In the genomic region with DNA sequence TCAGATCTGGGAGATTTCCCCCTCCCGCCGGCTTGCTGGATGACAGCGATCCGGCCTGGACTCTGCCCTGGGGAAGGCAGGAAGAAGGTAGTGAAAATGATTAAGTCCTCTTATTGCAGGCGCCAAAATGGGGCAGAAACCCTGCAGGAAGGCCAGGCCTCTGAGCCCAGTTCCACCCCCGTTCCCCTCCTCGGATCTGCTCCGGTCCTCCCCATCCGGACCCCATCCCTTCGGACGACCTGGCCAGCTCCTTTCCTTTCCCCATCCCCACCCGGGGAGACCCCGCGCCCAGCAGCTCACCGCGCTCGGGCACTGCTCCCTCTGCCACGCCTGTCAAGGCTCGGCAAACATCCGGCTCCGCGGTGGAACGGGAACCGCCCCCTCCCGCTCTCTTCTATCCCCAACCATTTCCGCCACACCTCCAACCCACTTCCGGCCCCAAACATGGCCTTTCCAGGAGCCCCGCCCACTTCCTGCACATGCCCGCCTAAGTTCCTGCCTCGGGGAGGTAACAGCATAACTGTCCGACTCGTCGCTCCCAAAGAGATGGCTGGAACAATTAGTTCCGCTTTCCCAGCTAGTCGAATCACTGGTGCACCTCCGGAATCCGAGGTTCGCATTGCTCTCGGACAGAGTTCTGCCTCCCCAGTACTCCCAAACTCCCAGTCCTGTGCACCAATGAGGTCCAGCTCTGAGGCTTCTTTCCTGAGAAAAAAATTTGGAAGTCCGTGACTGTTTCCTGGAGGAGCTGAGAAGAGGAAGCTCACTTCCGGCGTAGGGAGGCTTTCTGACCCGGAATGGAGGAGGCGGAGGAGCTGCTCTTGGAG, we compare ENCODE assay signal across 1 cellular context.
TF ChIP-seq lines count a peak whose summit lies in the region.

A gene (minus strand): TSS at position 369 of the 827 bp plus-strand sequence. CDS start 4,512 bp downstream, outside the sequence.
A gene (plus strand): TSS at position 781 of the 827 bp plus-strand sequence. CDS start 17 bp downstream, at position 798.

TF ChIP-seq in HepG2, 621 proteins besides CTCF, POLR2A, EP300 and RAD21 (continued from another document and continues in another):
- TF ChIP-seq ZNF569 (CRISPR knock-in tag; IDR thresholded peaks at IDR 0.05; ENCODE audit: borderline replicate concordance) (no peak; the same call in 1 of the 2 replicates), ZNF282 (IDR thresholded peaks at IDR 0.05; ENCODE audit: partially characterized antibody) (no peak), ZNF737 (CRISPR knock-in tag; IDR thresholded peaks at IDR 0.05; ENCODE audit: borderline replicate concordance) (no peak; the same call in 1 of the 2 replicates), ZNF713 (CRISPR knock-in tag; IDR thresholded peaks at IDR 0.05) (peak; percentile 34; the same call in 1 of the 2 replicates), ZNF326 (CRISPR knock-in tag; IDR thresholded peaks at IDR 0.05; ENCODE audit: borderline replicate concordance) (no peak), ZNF552 (CRISPR knock-in tag; IDR thresholded peaks at IDR 0.05; ENCODE audit: borderline replicate concordance) (0 out of 2 replicates have a peak, but pooled peaks have one; percentile 50), ZNF768 (CRISPR knock-in tag; IDR thresholded peaks at IDR 0.05) (peak; percentile 42; the same call in 1 of the 2 replicates), RFXANK (CRISPR knock-in tag; IDR thresholded peaks at IDR 0.05) (no peak), ZFP41 (CRISPR knock-in tag; IDR thresholded peaks at IDR 0.05; ENCODE audit: borderline replicate concordance) (peak; percentile 56; the same call in 1 of the 2 replicates), ZNF709 (CRISPR knock-in tag; IDR thresholded peaks at IDR 0.05) (no peak), ZNF777 (CRISPR knock-in tag; IDR thresholded peaks at IDR 0.05) (no peak; the same call in 1 of the 2 replicates), ZNF274 (CRISPR knock-in tag; IDR thresholded peaks at IDR 0.05) (peak; percentile 57; the same call in 1 of the 2 replicates), BRCA1 (CRISPR knock-in tag; IDR thresholded peaks at IDR 0.05) (no peak), MED1 (CRISPR knock-in tag; IDR thresholded peaks at IDR 0.05) (peak; percentile 86; the same call in 1 of the 2 replicates), ZNF224 (CRISPR knock-in tag; IDR thresholded peaks at IDR 0.05) (no peak; the same call in 1 of the 2 replicates)
- TF ChIP-seq, protein P1, sequence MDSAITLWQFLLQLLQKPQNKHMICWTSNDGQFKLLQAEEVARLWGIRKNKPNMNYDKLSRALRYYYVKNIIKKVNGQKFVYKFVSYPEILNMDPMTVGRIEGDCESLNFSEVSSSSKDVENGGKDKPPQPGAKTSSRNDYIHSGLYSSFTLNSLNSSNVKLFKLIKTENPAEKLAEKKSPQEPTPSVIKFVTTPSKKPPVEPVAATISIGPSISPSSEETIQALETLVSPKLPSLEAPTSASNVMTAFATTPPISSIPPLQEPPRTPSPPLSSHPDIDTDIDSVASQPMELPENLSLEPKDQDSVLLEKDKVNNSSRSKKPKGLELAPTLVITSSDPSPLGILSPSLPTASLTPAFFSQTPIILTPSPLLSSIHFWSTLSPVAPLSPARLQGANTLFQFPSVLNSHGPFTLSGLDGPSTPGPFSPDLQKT (CRISPR knock-in tag; IDR thresholded peaks at IDR 0.05; ENCODE audit: borderline replicate concordance): peak; percentile 87; the same call in 1 of the 2 replicates
- TF ChIP-seq, protein P2, sequence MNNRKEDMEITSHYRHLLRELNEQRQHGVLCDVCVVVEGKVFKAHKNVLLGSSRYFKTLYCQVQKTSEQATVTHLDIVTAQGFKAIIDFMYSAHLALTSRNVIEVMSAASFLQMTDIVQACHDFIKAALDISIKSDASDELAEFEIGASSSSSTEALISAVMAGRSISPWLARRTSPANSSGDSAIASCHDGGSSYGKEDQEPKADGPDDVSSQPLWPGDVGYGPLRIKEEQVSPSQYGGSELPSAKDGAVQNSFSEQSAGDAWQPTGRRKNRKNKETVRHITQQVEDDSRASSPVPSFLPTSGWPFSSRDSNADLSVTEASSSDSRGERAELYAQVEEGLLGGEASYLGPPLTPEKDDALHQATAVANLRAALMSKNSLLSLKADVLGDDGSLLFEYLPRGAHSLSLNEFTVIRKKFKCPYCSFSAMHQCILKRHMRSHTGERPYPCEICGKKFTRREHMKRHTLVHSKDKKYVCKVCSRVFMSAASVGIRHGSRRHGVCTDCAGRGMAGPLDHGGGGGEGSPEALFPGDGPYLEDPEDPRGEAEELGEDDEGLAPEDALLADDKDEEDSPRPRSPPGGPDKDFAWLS (CRISPR knock-in tag; IDR thresholded peaks at IDR 0.05; ENCODE audit: borderline replicate concordance): no peak
- TF ChIP-seq, protein P3, sequence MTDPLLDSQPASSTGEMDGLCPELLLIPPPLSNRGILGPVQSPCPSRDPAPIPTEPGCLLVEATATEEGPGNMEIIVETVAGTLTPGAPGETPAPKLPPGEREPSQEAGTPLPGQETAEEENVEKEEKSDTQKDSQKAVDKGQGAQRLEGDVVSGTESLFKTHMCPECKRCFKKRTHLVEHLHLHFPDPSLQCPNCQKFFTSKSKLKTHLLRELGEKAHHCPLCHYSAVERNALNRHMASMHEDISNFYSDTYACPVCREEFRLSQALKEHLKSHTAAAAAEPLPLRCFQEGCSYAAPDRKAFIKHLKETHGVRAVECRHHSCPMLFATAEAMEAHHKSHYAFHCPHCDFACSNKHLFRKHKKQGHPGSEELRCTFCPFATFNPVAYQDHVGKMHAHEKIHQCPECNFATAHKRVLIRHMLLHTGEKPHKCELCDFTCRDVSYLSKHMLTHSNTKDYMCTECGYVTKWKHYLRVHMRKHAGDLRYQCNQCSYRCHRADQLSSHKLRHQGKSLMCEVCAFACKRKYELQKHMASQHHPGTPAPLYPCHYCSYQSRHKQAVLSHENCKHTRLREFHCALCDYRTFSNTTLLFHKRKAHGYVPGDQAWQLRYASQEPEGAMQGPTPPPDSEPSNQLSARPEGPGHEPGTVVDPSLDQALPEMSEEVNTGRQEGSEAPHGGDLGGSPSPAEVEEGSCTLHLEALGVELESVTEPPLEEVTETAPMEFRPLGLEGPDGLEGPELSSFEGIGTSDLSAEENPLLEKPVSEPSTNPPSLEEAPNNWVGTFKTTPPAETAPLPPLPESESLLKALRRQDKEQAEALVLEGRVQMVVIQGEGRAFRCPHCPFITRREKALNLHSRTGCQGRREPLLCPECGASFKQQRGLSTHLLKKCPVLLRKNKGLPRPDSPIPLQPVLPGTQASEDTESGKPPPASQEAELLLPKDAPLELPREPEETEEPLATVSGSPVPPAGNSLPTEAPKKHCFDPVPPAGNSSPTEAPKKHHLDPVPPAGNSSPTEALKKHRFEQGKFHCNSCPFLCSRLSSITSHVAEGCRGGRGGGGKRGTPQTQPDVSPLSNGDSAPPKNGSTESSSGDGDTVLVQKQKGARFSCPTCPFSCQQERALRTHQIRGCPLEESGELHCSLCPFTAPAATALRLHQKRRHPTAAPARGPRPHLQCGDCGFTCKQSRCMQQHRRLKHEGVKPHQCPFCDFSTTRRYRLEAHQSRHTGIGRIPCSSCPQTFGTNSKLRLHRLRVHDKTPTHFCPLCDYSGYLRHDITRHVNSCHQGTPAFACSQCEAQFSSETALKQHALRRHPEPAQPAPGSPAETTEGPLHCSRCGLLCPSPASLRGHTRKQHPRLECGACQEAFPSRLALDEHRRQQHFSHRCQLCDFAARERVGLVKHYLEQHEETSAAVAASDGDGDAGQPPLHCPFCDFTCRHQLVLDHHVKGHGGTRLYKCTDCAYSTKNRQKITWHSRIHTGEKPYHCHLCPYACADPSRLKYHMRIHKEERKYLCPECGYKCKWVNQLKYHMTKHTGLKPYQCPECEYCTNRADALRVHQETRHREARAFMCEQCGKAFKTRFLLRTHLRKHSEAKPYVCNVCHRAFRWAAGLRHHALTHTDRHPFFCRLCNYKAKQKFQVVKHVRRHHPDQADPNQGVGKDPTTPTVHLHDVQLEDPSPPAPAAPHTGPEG (CRISPR knock-in tag; IDR thresholded peaks at IDR 0.05): no peak; the same call in 1 of the 2 replicates
- TF ChIP-seq, protein P4, sequence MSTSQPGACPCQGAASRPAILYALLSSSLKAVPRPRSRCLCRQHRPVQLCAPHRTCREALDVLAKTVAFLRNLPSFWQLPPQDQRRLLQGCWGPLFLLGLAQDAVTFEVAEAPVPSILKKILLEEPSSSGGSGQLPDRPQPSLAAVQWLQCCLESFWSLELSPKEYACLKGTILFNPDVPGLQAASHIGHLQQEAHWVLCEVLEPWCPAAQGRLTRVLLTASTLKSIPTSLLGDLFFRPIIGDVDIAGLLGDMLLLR (CRISPR knock-in tag; IDR thresholded peaks at IDR 0.05): peak; percentile 28; the same call in 1 of the 2 replicates
- TF ChIP-seq, protein P5, sequence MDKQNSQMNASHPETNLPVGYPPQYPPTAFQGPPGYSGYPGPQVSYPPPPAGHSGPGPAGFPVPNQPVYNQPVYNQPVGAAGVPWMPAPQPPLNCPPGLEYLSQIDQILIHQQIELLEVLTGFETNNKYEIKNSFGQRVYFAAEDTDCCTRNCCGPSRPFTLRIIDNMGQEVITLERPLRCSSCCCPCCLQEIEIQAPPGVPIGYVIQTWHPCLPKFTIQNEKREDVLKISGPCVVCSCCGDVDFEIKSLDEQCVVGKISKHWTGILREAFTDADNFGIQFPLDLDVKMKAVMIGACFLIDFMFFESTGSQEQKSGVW (CRISPR knock-in tag; IDR thresholded peaks at IDR 0.05; ENCODE audit: borderline replicate concordance): no peak
- TF ChIP-seq, protein P6, sequence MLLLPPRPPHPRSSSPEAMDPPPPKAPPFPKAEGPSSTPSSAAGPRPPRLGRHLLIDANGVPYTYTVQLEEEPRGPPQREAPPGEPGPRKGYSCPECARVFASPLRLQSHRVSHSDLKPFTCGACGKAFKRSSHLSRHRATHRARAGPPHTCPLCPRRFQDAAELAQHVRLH (CRISPR knock-in tag; IDR thresholded peaks at IDR 0.05; ENCODE audit: borderline replicate concordance, low read depth): peak; percentile 76; the same call in 1 of the 2 replicates
- TF ChIP-seq, protein P7, sequence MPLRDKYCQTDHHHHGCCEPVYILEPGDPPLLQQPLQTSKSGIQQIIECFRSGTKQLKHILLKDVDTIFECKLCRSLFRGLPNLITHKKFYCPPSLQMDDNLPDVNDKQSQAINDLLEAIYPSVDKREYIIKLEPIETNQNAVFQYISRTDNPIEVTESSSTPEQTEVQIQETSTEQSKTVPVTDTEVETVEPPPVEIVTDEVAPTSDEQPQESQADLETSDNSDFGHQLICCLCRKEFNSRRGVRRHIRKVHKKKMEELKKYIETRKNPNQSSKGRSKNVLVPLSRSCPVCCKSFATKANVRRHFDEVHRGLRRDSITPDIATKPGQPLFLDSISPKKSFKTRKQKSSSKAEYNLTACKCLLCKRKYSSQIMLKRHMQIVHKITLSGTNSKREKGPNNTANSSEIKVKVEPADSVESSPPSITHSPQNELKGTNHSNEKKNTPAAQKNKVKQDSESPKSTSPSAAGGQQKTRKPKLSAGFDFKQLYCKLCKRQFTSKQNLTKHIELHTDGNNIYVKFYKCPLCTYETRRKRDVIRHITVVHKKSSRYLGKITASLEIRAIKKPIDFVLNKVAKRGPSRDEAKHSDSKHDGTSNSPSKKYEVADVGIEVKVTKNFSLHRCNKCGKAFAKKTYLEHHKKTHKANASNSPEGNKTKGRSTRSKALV (CRISPR knock-in tag; IDR thresholded peaks at IDR 0.05): peak; percentile 54; the same call in 1 of the 2 replicates
- TF ChIP-seq, protein P8, sequence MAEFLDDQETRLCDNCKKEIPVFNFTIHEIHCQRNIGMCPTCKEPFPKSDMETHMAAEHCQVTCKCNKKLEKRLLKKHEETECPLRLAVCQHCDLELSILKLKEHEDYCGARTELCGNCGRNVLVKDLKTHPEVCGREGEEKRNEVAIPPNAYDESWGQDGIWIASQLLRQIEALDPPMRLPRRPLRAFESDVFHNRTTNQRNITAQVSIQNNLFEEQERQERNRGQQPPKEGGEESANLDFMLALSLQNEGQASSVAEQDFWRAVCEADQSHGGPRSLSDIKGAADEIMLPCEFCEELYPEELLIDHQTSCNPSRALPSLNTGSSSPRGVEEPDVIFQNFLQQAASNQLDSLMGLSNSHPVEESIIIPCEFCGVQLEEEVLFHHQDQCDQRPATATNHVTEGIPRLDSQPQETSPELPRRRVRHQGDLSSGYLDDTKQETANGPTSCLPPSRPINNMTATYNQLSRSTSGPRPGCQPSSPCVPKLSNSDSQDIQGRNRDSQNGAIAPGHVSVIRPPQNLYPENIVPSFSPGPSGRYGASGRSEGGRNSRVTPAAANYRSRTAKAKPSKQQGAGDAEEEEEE (CRISPR knock-in tag; IDR thresholded peaks at IDR 0.05; ENCODE audit: borderline replicate concordance): no peak
- TF ChIP-seq, protein P9, sequence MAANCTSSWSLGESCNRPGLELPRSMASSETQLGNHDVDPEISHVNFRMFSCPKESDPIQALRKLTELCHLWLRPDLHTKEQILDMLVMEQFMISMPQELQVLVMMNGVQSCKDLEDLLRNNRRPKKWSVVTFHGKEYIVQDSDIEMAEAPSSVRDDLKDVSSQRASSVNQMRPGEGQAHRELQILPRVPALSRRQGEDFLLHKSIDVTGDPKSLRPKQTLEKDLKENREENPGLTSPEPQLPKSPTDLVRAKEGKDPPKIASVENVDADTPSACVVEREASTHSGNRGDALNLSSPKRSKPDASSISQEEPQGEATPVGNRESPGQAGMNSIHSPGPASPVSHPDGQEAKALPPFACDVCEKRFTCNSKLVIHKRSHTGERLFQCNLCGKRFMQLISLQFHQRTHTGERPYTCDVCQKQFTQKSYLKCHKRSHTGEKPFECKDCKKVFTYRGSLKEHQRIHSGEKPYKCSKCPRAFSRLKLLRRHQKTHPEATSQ (CRISPR knock-in tag; IDR thresholded peaks at IDR 0.05; ENCODE audit: borderline replicate concordance): peak; percentile 79; the same call in 1 of the 2 replicates
- TF ChIP-seq, protein P10, sequence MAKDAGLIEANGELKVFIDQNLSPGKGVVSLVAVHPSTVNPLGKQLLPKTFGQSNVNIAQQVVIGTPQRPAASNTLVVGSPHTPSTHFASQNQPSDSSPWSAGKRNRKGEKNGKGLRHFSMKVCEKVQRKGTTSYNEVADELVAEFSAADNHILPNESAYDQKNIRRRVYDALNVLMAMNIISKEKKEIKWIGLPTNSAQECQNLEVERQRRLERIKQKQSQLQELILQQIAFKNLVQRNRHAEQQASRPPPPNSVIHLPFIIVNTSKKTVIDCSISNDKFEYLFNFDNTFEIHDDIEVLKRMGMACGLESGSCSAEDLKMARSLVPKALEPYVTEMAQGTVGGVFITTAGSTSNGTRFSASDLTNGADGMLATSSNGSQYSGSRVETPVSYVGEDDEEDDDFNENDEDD (CRISPR knock-in tag; IDR thresholded peaks at IDR 0.05; ENCODE audit: borderline replicate concordance): peak; percentile 55; the same call in 1 of the 2 replicates
